Comparison of ENCODE assay signal across 1 cellular context in the genomic region with DNA sequence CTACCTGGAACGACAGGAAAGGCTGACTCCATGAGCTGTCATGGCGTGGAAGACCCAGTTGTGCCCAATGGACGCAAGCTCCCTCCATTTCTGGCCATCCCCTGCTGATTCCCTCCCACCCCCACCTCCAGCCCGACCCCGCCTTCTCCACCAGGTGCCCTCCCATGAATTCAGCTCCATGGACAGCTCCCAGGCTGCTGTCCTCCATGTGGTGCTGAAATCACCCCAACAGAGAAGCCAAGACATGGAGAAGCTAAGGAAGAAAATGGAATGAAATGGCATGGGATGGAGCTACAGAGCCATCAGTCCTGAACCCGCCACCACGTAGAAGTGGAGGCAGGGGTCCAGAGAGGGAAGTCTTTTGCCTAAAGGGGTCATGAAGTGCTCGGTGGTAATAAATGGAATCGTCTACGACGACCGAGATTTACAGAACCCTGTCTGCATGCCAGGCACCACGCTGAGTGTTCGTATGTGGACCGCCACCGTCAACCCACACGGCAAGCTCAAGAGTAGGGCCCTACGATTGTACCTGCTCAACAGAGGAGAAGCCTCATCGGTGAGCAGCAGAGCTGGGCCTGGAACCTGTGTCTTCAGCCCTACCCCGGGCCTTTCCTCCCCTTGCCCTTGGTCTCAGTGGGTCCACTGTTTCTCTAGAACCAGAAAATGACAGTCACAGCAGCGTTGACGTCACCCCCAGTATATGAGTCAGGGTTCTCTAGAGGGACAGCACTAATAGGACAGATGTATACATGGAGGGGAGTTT.
A peak's percentile ranks its signal among the peaks of the same experiment; 100 is the strongest.
TF ChIP-seq lines count a peak whose summit lies in the region.

No MANE protein-coding gene starts in this region.

TF ChIP-seq in IMR-90, 13 proteins besides CTCF, POLR2A, EP300 and RAD21:
- TF ChIP-seq CEBPB (IDR thresholded peaks at IDR 0.05; ENCODE audit: low read depth, low read length) (no peak), RCOR1 (IDR thresholded peaks at IDR 0.05; ENCODE audit: insufficient replicate concordance, low read length) (peak; percentile 71), MXI1 (IDR thresholded peaks at IDR 0.05; ENCODE audit: borderline replicate concordance, low read depth, low read length) (peak; percentile 55; the same call in 1 of the 2 replicates), CHD1 (IDR thresholded peaks at IDR 0.05; ENCODE audit: low read depth, low read length) (no peak), SMC3 (IDR thresholded peaks at IDR 0.05; ENCODE audit: low read depth, low read length) (no peak), NFE2L2 (IDR thresholded peaks at IDR 0.05; ENCODE audit: low read depth, low read length) (no peak)
TF ChIP-seq in IMR-90: peak in this region for 2.
